ENCODE assay signal across 12 cellular contexts in genomic region chr3:4507010-4507596, GRCh38.
A peak's percentile ranks its signal among the peaks of the same experiment; 100 is the strongest.
DNase-seq lines count a peak whose midpoint lies in the region; ATAC-seq and TF ChIP-seq lines count a peak whose summit lies in the region.
"Had no signal": no experiment of that assay in that cellular context is flagged by ENCODE, and none has a peak within 500 bp of the region (broad histone marks: within the 10 kb centered on the region; RNA-seq: fewer than 3 reads in every experiment).

No MANE protein-coding gene starts in this region.

- no peak for TF ChIP-seq CTCF in coronary artery (IDR thresholded peaks at IDR 0.05)

- peak overlapping the region in 1 of 2 donors; percentile 90 for H3K27ac ChIP-seq in coronary artery
- H3K27ac ChIP-seq: heart right ventricle, upper lobe of left lung had no signal

- DNase-seq in amniotic epithelial cell (ENCODE audit: low read depth) (peak; percentile 40), skeletal muscle cell (ENCODE audit: low read depth) (peak; percentile 43), NCI-H2227 treated with DMSO at 0.1 percent for 48 hours (lab: John Stamatoyannopoulos, UW) (no peak), NCI-H1048 (lab: John Stamatoyannopoulos, UW) (no peak), activated gamma-delta T cell treated with Interleukin-2 at 50 U/mL for 16 hours (no peak), coronary artery (ENCODE audit: low spot score) (no peak)
- DNase-seq: cerebellar nuclear complex, DND-41, heart right ventricle, upper lobe of left lung had no signal

- H3K4me3 ChIP-seq in skeletal muscle cell (ENCODE audit: low read depth, low read length) (no peak overlapping the region), coronary artery (no peak overlapping the region)
- H3K4me3 ChIP-seq: heart right ventricle, upper lobe of left lung had no signal

- ATAC-seq in GM19438 (IDR thresholded peaks at IDR 0.05; ENCODE audit: low read depth, unreplicated experiment) = peak; percentile 21
- peak; percentile 34 for ATAC-seq in HG03280 (IDR thresholded peaks at IDR 0.05; ENCODE audit: unreplicated experiment)
- ATAC-seq: heart right ventricle had no signal

Comparison
In these comparisons a context has a peak if more than half of its experiments do, and no peak if none do; other contexts are left out.
1. DNase-seq: peak in amniotic epithelial cell (single experiment) and skeletal muscle cell (single experiment); none in NCI-H2227 treated with DMSO at 0.1 percent for 48 hours (single experiment), NCI-H1048 (single experiment), activated gamma-delta T cell treated with Interleukin-2 at 50 U/mL for 16 hours (single experiment) and coronary artery (single experiment).